8 cellular contexts compared by ENCODE assay signal in the genomic region with DNA sequence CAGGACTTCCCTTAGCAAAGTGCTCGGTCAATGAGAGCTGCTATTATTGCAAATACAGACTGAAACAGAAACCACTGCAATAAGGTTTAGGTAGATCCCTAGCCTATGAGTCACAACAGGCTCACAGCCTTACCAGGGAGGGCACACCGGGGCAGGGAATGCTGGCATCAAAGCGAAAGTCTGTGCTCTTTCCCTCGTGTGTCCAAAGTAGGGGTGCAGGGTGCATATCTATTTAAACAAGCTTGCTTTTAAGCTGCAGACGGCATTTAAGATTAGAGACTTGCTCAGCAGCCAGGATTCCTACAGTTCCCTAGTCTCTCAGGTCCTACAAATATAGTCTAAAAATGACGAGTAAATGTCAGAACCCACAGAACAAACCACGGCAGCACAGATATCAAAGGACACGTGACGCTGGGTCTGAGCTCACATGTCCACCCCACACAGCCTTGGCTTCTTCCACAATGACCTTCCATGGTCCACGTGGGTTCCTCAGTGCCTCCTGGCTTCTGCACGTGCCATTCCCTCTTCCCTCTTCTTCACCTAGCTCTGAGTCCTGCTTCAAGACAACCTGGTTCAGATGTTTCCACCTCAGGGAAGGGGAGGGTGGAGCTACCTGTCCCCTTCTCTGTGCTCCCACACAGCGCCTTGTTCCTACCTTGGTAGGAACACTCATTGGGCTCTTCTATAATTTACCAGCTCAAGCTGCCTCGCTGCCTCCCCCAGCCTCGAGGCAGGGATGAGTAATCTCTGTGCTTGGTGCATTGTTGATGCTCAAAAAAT.
DNase-seq lines count a peak whose midpoint lies in the region; ATAC-seq, FAIRE-seq and TF ChIP-seq lines count a peak whose summit lies in the region.

No MANE protein-coding gene starts in this region.

- intact Hi-C loops in IMR-90 (cut with micrococcal nuclease) (no loop called here), HepG2 (cut with micrococcal nuclease; ENCODE audit: unreplicated experiment) (no loop called here), uterus (cut with DNase I; ENCODE audit: low total_unique reads) (no loop called here), OCI-LY7 (cut with micrococcal nuclease; ENCODE audit: unreplicated experiment) (no loop called here)

- peak overlapping the region; percentile 93 for H3K4me2 ChIP-seq in IMR-90 (ENCODE audit: low read depth, low read length)
- H3K4me2 ChIP-seq in HepG2 (ENCODE audit: low read depth, low read length): peak overlapping the region; percentile 60
- no peak overlapping the region for H3K4me2 ChIP-seq in OCI-LY7 (ENCODE audit: low read length)

- peak overlapping the region; percentile 70 for H2BK20ac ChIP-seq in IMR-90 (ENCODE audit: low read depth, low read length)

- H2AFZ ChIP-seq in IMR-90 (replicated peaks; ENCODE audit: low read length, poor library complexity) (peak overlapping the region; percentile 25), HepG2 (ENCODE audit: low read length) (no peak overlapping the region), OCI-LY7 (ENCODE audit: low read length) (no peak overlapping the region)

- TF ChIP-seq RAD21 in IMR-90 (IDR thresholded peaks at IDR 0.05; ENCODE audit: low read length) (no peak), HepG2 (CRISPR knock-in tag; IDR thresholded peaks at IDR 0.05) (no peak)

- H3K79me2 ChIP-seq in HepG2 (ENCODE audit: insufficient read depth, low read length): no peaks in the 10 kb centered on the region
- no peaks in the 10 kb centered on the region for H3K79me2 ChIP-seq in OCI-LY7 (ENCODE audit: insufficient read depth, low read depth, low read length)

- H4K91ac ChIP-seq in IMR-90 (ENCODE audit: insufficient read depth, low read depth, low read length): peak overlapping the region; percentile 78

- H4K8ac ChIP-seq in IMR-90 (ENCODE audit: low read depth in 2 of 2, low read length in 2 of 2): peak overlapping the region; percentile 33 to 75; a peak in 3 of 4 replicates

- no peaks in the 10 kb centered on the region for H3K27me3 ChIP-seq in IMR-90 (ENCODE audit: control insufficient read depth, insufficient read depth, low read length)
- no peaks in the 10 kb centered on the region for H3K27me3 ChIP-seq in HepG2 (ENCODE audit: control insufficient read depth in 1 of 2, insufficient read depth in 2 of 2, low read length in 2 of 2)
- no peaks in the 10 kb centered on the region for H3K27me3 ChIP-seq in uterus

- dilution Hi-C loops in IMR-90 (cut with HindIII; ENCODE audit: low sequenced_read_pairs, unreplicated experiment): no loop called here

- no peaks in the 10 kb centered on the region for H3K9me2 ChIP-seq in OCI-LY7 (ENCODE audit: insufficient read depth, low read length)

- peak overlapping the region; percentile 78 for H2BK120ac ChIP-seq in IMR-90 (ENCODE audit: low read depth, low read length)

- H3K9me3 ChIP-seq in IMR-90 (ENCODE audit: control insufficient read depth, insufficient read depth, low read length) (no peaks in the 10 kb centered on the region), HepG2 (ENCODE audit: low read length) (no peaks in the 10 kb centered on the region), uterus (no peaks in the 10 kb centered on the region), OCI-LY7 (ENCODE audit: low read length) (no peaks in the 10 kb centered on the region)

- peak overlapping the region; percentile 44 for H3K23ac ChIP-seq in IMR-90 (ENCODE audit: low read depth, low read length)

- H3K27ac ChIP-seq in IMR-90 (ENCODE audit: insufficient read depth, low read length) (peak overlapping the region; percentile 68), HepG2 (ENCODE audit: extremely low read length, insufficient read depth, low read length) (peak overlapping the region; percentile 50), uterus (peak overlapping the region; percentile 19 to 33), OCI-LY7 (ENCODE audit: low read depth, low read length, poor library complexity, severe bottlenecking) (no peak overlapping the region)

- CTCF ChIA-PET in IMR-90 (lab: Yijun Ruan, JAX) (interaction anchor here (1.1 kb wide), 1 partner anchor 86 kb away, joined by 4 read pairs; no protein-coding TSS in a partner anchor), HepG2 (lab: Yijun Ruan, JAX; ENCODE audit: low intra/inter-chr PET ratio, low total read pairs) (no interaction called here), OCI-LY7 (lab: Charles Lee; ENCODE audit: unreplicated experiment) (no interaction called here)

- H3K9me1 ChIP-seq in IMR-90 (ENCODE audit: insufficient read depth, low read length): peaks cover 15% of the 10 kb centered on the region

- peak overlapping the region; percentile 87 for H3K4ac ChIP-seq in IMR-90 (ENCODE audit: low read depth, low read length)

- TF ChIP-seq EP300 in HepG2 (IDR thresholded peaks at IDR 0.05; ENCODE audit: low read depth in 2 of 2, low read length in 2 of 2) (no peak), HepG2 (CRISPR knock-in tag; IDR thresholded peaks at IDR 0.05; ENCODE audit: borderline replicate concordance) (no peak)

- POLR2A ChIA-PET in IMR-90 (lab: Charles Lee; ENCODE audit: unreplicated experiment) (no interaction called here), HepG2 (lab: Yijun Ruan, JAX) (no interaction called here), OCI-LY7 (lab: Charles Lee) (interaction anchor here (0.5 to 0.6 kb wide), 2 partner anchors 212 to 532 kb away, joined by 3 read pairs; no protein-coding TSS in a partner anchor)

- H3K4me1 ChIP-seq in IMR-90 (ENCODE audit: control insufficient read depth, insufficient read depth, low read length) (peaks cover 18% of the 10 kb centered on the region), HepG2 (ENCODE audit: insufficient read depth, low read length) (peaks cover 19% of the 10 kb centered on the region), uterus (peaks cover 0 to 7% of the 10 kb centered on the region in 2 donors), OCI-LY7 (ENCODE audit: insufficient read depth, low read length, poor library complexity, severe bottlenecking) (no peaks in the 10 kb centered on the region)

- peak; percentile 96 for ATAC-seq in GM21529 (IDR thresholded peaks at IDR 0.05; ENCODE audit: unreplicated experiment)
- peak; percentile 85 for ATAC-seq in IMR-90 (ENCODE audit: low read depth)
- peak; percentile 95 for ATAC-seq in HepG2

- H4K20me1 ChIP-seq in IMR-90 (ENCODE audit: insufficient read depth, low read length): peaks cover 13% of the 10 kb centered on the region; the same call in 1 of the 2 replicates
- no peaks in the 10 kb centered on the region for H4K20me1 ChIP-seq in HepG2 (ENCODE audit: insufficient read depth, low read length)
- no peaks in the 10 kb centered on the region; the same call in 1 of the 2 replicates for H4K20me1 ChIP-seq in OCI-LY7 (ENCODE audit: insufficient read depth, low read length)

- WGBS in IMR-90 (ENCODE audit: extremely low coverage in 2 of 2, insufficient read length in 1 of 2), 2 experiments: 30% methylated on average over 2 of the region's 14 CpGs; no CpG with 5 or more reads in 1 of the 2 experiments
- WGBS in HepG2 (ENCODE audit: low lambda C conversion rate): 42% methylated on average over 13 of the region's 14 CpGs

- H3K79me1 ChIP-seq in IMR-90 (ENCODE audit: low read depth in 1 of 2, low read length in 2 of 2): peaks cover 16 to 49% of the 10 kb centered on the region in 2 experiments

- peak overlapping the region; percentile 76 for H2AK9ac ChIP-seq in IMR-90 (replicated peaks; ENCODE audit: low read depth, low read length, poor library complexity)

- peak overlapping the region; percentile 69 for H3K14ac ChIP-seq in IMR-90 (replicated peaks; ENCODE audit: low read depth, low read length)

- H3K4me3 ChIP-seq in GM12865 (ENCODE audit: low read depth, low read length) (peak overlapping the region; percentile 33), IMR-90 (ENCODE audit: insufficient read depth, low read depth, low read length) (peak overlapping the region; percentile 19; the same call in 1 of the 2 replicates), HepG2 (replicated peaks in 1 of 3; ENCODE audit: insufficient read depth in 1 of 3, low read depth in 2 of 3, low read length in 3 of 3) (peak overlapping the region in 2 of 3 experiments; percentile 23 to 28; a peak in 2 of 6 replicates), uterus (no peak overlapping the region), OCI-LY7 (ENCODE audit: low read depth, low read length, poor library complexity, severe bottlenecking) (no peak overlapping the region)

- no peak for FAIRE-seq in HepG2 (lab: Jason Lieb, UNC)

- H3K9ac ChIP-seq in IMR-90 (ENCODE audit: low read depth, low read length) (peak overlapping the region; percentile 67; the same call in 1 of the 2 replicates), HepG2 (ENCODE audit: insufficient read depth, low read depth, low read length) (peak overlapping the region; percentile 14)

- H4K5ac ChIP-seq in IMR-90 (ENCODE audit: low read depth, low read length): peak overlapping the region; percentile 79

- H2BK15ac ChIP-seq in IMR-90 (ENCODE audit: low read depth, low read length): peak overlapping the region; percentile 81; the same call in 2 of the 3 replicates

- H2BK5ac ChIP-seq in IMR-90 (ENCODE audit: low read depth, low read length, poor library complexity, severe bottlenecking): peak overlapping the region; percentile 84

- H3K18ac ChIP-seq in IMR-90 (ENCODE audit: low read depth, low read length): peak overlapping the region; percentile 80

- no peak for TF ChIP-seq CTCF in GM12865 (IDR thresholded peaks at IDR 0.05; ENCODE audit: insufficient read depth, low read depth, low read length, missing control alignments)
- TF ChIP-seq CTCF in IMR-90 (conservative IDR thresholded peaks at IDR 0.05; ENCODE audit: low read depth, low read length): no peak
- no peak for TF ChIP-seq CTCF in HepG2 (CRISPR knock-in tag; IDR thresholded peaks at IDR 0.05)
- no peak for TF ChIP-seq CTCF in uterus (IDR thresholded peaks at IDR 0.05)
- no peak for TF ChIP-seq CTCF in OCI-LY7 (conservative IDR thresholded peaks at IDR 0.05; ENCODE audit: low read length)

- peak; percentile 69 for DNase-seq in GM12865 (ENCODE audit: low read depth)
- peak; percentile 81 for DNase-seq in IMR-90
- peak; percentile 86 for DNase-seq in astrocyte of the hippocampus (ENCODE audit: low read depth, low spot score)
- peak; percentile 68 for DNase-seq in HepG2 (ENCODE audit: low spot score)
- peak; percentile 29 to 33 for DNase-seq in uterus
- no peak for DNase-seq in D341Med (ENCODE audit: low spot score)
- DNase-seq in OCI-LY7 (ENCODE audit: low spot score): no peak

- no peaks in the 10 kb centered on the region for H3K36me3 ChIP-seq in IMR-90 (ENCODE audit: control insufficient read depth, insufficient read depth, low read length)
- H3K36me3 ChIP-seq in HepG2 (replicated peaks in 1 of 2; ENCODE audit: control insufficient read depth in 1 of 2, insufficient read depth in 2 of 2, low read length in 2 of 2): no peaks in the 10 kb centered on the region; a peak in 1 of 5 replicates
- no peaks in the 10 kb centered on the region for H3K36me3 ChIP-seq in uterus
- no peaks in the 10 kb centered on the region for H3K36me3 ChIP-seq in OCI-LY7 (ENCODE audit: insufficient read depth, low read length)

- peak overlapping the region; percentile 52 for H3K56ac ChIP-seq in IMR-90 (ENCODE audit: extremely low read depth, insufficient read depth, low read length)

- BruUV-seq in IMR-90 (replicated peaks; lab: Mats Ljungman, UMichigan) (no TSS peak), HepG2 (replicated peaks; lab: Mats Ljungman, UMichigan) (no TSS peak), OCI-LY7 (replicated peaks; lab: Mats Ljungman, UMichigan) (no TSS peak)

- TF ChIP-seq POLR2A in IMR-90 (IDR thresholded peaks at IDR 0.05; ENCODE audit: low read depth, low read length) (no peak), HepG2 (IDR thresholded peaks at IDR 0.05; ENCODE audit: insufficient read depth in 1 of 2, low read depth in 2 of 2, low read length in 2 of 2) (no peak), uterus (IDR thresholded peaks at IDR 0.05) (no peak)

- H2AK5ac ChIP-seq in IMR-90 (ENCODE audit: low read depth, low read length): peak overlapping the region; percentile 99

- in situ Hi-C loops in IMR-90 (cut with MboI; ENCODE audit: low sequenced_read_pairs) (no loop called here), HepG2 (cut with HindIII; ENCODE audit: extremely low pct_ligation_motif_present, low pct_unique_long_range_greater_than_20kb) (no loop called here)

Comparison
In these comparisons a context has a peak if more than half of its experiments do, and no peak if none do; other contexts are left out.
1. DNase-seq: peak in GM12865 (single experiment), IMR-90 (single experiment), astrocyte of the hippocampus (single experiment), HepG2 (single experiment) and uterus (2 of 2); none in D341Med (single experiment) and OCI-LY7 (single experiment).
2. H3K4me3 ChIP-seq: peak in GM12865 (single experiment), IMR-90 (single experiment) and HepG2 (2 of 3); none in uterus (0 of 2) and OCI-LY7 (single experiment).
3. Peak in every context shown above with its lines, with median percentiles within 50 percentile points of each other: ATAC-seq.